ENCODE assay signal across 8 cellular contexts in genomic region chr7:112205348-112206237, GRCh38. TPM values are rescaled to one million over a fixed set of nuclear protein-coding genes. Genes with fewer than 3 reads are reported as not detected.
A peak's percentile ranks its signal among the peaks of the same experiment; 100 is the strongest.
DNase-seq lines count a peak whose midpoint lies in the region; ATAC-seq and TF ChIP-seq lines count a peak whose summit lies in the region.

No MANE protein-coding gene starts in this region.

- H3K9me3 ChIP-seq in CD4-positive, alpha-beta memory T cell (ENCODE audit: control insufficient read depth in 1 of 2, low read length in 2 of 2): no peaks in the 10 kb centered on the region
- H3K9me3 ChIP-seq in RWPE2 (ENCODE audit: severe bottlenecking): no peaks in the 10 kb centered on the region
- H3K9me3 ChIP-seq in left ventricle myocardium inferior (replicated peaks): no peaks in the 10 kb centered on the region
- H3K9me3 ChIP-seq in trophoblast cell (ENCODE audit: insufficient read depth, low read depth, low read length): no peaks in the 10 kb centered on the region

- peak overlapping the region; percentile 83 for H3K14ac ChIP-seq in trophoblast cell (ENCODE audit: low read length)

- H3K4ac ChIP-seq in trophoblast cell (ENCODE audit: low read depth, low read length): peak overlapping the region; percentile 11

- H4K12ac ChIP-seq in trophoblast cell (ENCODE audit: low read depth, low read length): peak overlapping the region; percentile 59

- CTCF ChIA-PET in CD4-positive, alpha-beta memory T cell (lab: Charles Lee; ENCODE audit: partially characterized antibody): interaction anchor here (0.9 kb wide), 2 partner anchors 27 to 28 kb away, joined by 3 read pairs; no protein-coding TSS in a partner anchor

- H3K4me1 Mint-ChIP-seq in CD4-positive, alpha-beta memory T cell: peaks cover 25 to 45% (median 30%) of the 10 kb centered on the region in 4 donors

- H3K18ac ChIP-seq in trophoblast cell (ENCODE audit: low read length): peak overlapping the region; percentile 89

- ATAC-seq in GM19351 (IDR thresholded peaks at IDR 0.05; ENCODE audit: unreplicated experiment) (peak; percentile 10), HG03442 (IDR thresholded peaks at IDR 0.05; ENCODE audit: unreplicated experiment) (peak; percentile 1), RWPE2 (ENCODE audit: low read depth) (peak; percentile 12)

- no CpG with 5 or more reads among the region's 68 CpGs for WGBS in trophoblast cell (ENCODE audit: extremely low coverage, insufficient coverage, insufficient read length)

- H4K91ac ChIP-seq in trophoblast cell (ENCODE audit: low read depth, low read length): peak overlapping the region; percentile 45

- peak; percentile 22 for TF ChIP-seq CTCF in RWPE2 (IDR thresholded peaks at IDR 0.05; ENCODE audit: poor library complexity, severe bottlenecking)
- no peak for TF ChIP-seq CTCF in left ventricle myocardium inferior (IDR thresholded peaks at IDR 0.05; ENCODE audit: borderline replicate concordance)

- peak overlapping the region; percentile 61 for H2BK120ac ChIP-seq in trophoblast cell (ENCODE audit: insufficient read depth, low read length, poor library complexity)

- peak overlapping the region; percentile 92 to 98 (median 96) for H3K4me3 Mint-ChIP-seq in CD4-positive, alpha-beta memory T cell

- no peaks in the 10 kb centered on the region for H3K36me3 ChIP-seq in CD4-positive, alpha-beta memory T cell (ENCODE audit: insufficient read depth, low read length)
- H3K36me3 ChIP-seq in RWPE2 (ENCODE audit: low read depth): no peaks in the 10 kb centered on the region
- no peaks in the 10 kb centered on the region for H3K36me3 ChIP-seq in left ventricle myocardium inferior
- no peaks in the 10 kb centered on the region for H3K36me3 ChIP-seq in trophoblast cell (ENCODE audit: control insufficient read depth in 1 of 2, insufficient read depth in 2 of 2, low read length in 2 of 2)

- no peak overlapping the region for H2BK12ac ChIP-seq in trophoblast cell (ENCODE audit: low read length)

- peaks cover 31% of the 10 kb centered on the region for H3K27me3 ChIP-seq in CD4-positive, alpha-beta memory T cell (ENCODE audit: insufficient read depth, low read length)
- H3K27me3 ChIP-seq in RWPE2 (ENCODE audit: insufficient read depth, poor library complexity, severe bottlenecking) (no peaks in the 10 kb centered on the region), left ventricle myocardium inferior (ENCODE audit: low read depth) (no peaks in the 10 kb centered on the region), trophoblast cell (ENCODE audit: insufficient read depth, low read length) (no peaks in the 10 kb centered on the region)

- H3K9me3 Mint-ChIP-seq in CD4-positive, alpha-beta memory T cell: peaks cover 0 to 1% (median 0%) of the 10 kb centered on the region in 8 donors

- peaks cover 13% of the 10 kb centered on the region for H3K79me1 ChIP-seq in trophoblast cell (ENCODE audit: low read length)

- intact Hi-C loops in CD4-positive, alpha-beta memory T cell (cut with micrococcal nuclease): loop anchor here (1.0 to 5.0 kb wide), 6 partner anchors 185 to 913 kb away; partner anchors contain the start of genes IFRD1, IMMP2L, SMIM30 and TMEM168
- intact Hi-C loops in left ventricle myocardium inferior (cut with micrococcal nuclease): no loop called here

- no peak overlapping the region for H2AK5ac ChIP-seq in trophoblast cell (ENCODE audit: low read length)

- peak overlapping the region; percentile 41 for H3K9ac ChIP-seq in trophoblast cell (ENCODE audit: low read length)

- peak overlapping the region in 1 of 2 donors; percentile 100 for H3K4me3 ChIP-seq in CD4-positive, alpha-beta memory T cell (ENCODE audit: low read length in 2 of 2)
- H3K4me3 ChIP-seq in RWPE2 (ENCODE audit: severe bottlenecking) (peak overlapping the region; percentile 77), left ventricle myocardium inferior (peak overlapping the region; percentile 89), trophoblast cell (ENCODE audit: low read depth, low read length) (peak overlapping the region; percentile 88)

- peak overlapping the region; percentile 77 for H2AFZ ChIP-seq in trophoblast cell (ENCODE audit: insufficient read depth, low read length, poor library complexity)

- H3K23ac ChIP-seq in trophoblast cell (ENCODE audit: low read length): no peak overlapping the region

- peaks cover 30% of the 10 kb centered on the region for H3K4me1 ChIP-seq in CD4-positive, alpha-beta memory T cell (ENCODE audit: insufficient read depth, low read length)
- H3K4me1 ChIP-seq in RWPE2 (ENCODE audit: insufficient read depth, poor library complexity, severe bottlenecking) (peaks cover 26% of the 10 kb centered on the region), left ventricle myocardium inferior (peaks cover 68% of the 10 kb centered on the region), trophoblast cell (ENCODE audit: control insufficient read depth in 1 of 2, insufficient read depth in 2 of 2, low read length in 2 of 2) (peaks cover 3 to 6% of the 10 kb centered on the region in 2 experiments)

- peaks cover 13% of the 10 kb centered on the region for H3K79me2 ChIP-seq in trophoblast cell (ENCODE audit: control insufficient read depth, insufficient read depth, low read length, poor library complexity)

- DNase-seq in CD4-positive, alpha-beta memory T cell: peak; percentile 24 to 64 (median 49)
- DNase-seq in RWPE2 (ENCODE audit: low spot score) (no peak), amniotic epithelial cell (ENCODE audit: low read depth) (peak; percentile 71), left ventricle myocardium inferior (peak; percentile 73), trophoblast cell (no peak), mesenteric fat pad (ENCODE audit: low spot score) (no peak)

- POLR2A ChIA-PET in CD4-positive, alpha-beta memory T cell (lab: Charles Lee; ENCODE audit: partially characterized antibody): interaction anchor here (1.0 to 3.1 kb wide), 5 partner anchors 9 to 913 kb away, joined by 3 to 39 read pairs (median 4); partner anchors contain the start of genes IFRD1 and IMMP2L

- peak overlapping the region; percentile 10 for H3K27ac ChIP-seq in CD4-positive, alpha-beta memory T cell (ENCODE audit: low read depth, low read length)
- H3K27ac ChIP-seq in RWPE2 (ENCODE audit: poor library complexity, severe bottlenecking) (peak overlapping the region; percentile 81), left ventricle myocardium inferior (replicated peaks) (peak overlapping the region; percentile 94), trophoblast cell (ENCODE audit: low read depth, low read length) (peak overlapping the region; percentile 63)

- H4K8ac ChIP-seq in trophoblast cell (ENCODE audit: low read depth, low read length): peak overlapping the region; percentile 39

- H3K4me2 ChIP-seq in trophoblast cell (ENCODE audit: low read length): peak overlapping the region; percentile 63

- peak overlapping the region; percentile 67 for H2BK5ac ChIP-seq in trophoblast cell (ENCODE audit: low read depth, low read length, poor library complexity)

- H3K27ac Mint-ChIP-seq in CD4-positive, alpha-beta memory T cell: peak overlapping the region; percentile 48 to 93 (median 70)

- H3K36me3 Mint-ChIP-seq in CD4-positive, alpha-beta memory T cell: peaks cover 0 to 11% of the 10 kb centered on the region in 2 donors

- H3K27me3 Mint-ChIP-seq in CD4-positive, alpha-beta memory T cell: peaks cover 25 to 29% of the 10 kb centered on the region in 2 donors

RNA-seq across cellular contexts. Expression of gene DOCK4, which starts 0.6 kb away (rescaled TPM):
- total RNA-seq in CD4-positive, alpha-beta memory T cell: 1 to 10 TPM; 1.2 to 1.5 TPM
- polyA plus RNA-seq in CD4-positive, alpha-beta memory T cell: under 1 TPM in 1 of 2 donors, not detected in 1; 0.47 TPM
- total RNA-seq in left ventricle myocardium inferior (15.2 TPM), mesenteric fat pad (40.9 TPM)
- 19.9 and 21.5 TPM in 2 replicates for polyA plus RNA-seq in trophoblast cell (2013)

RNA-seq across cellular contexts. Expression of gene ZNF277, which starts 0.9 kb away (rescaled TPM):
- total RNA-seq in CD4-positive, alpha-beta memory T cell: 10 to 100 TPM; 31.0 to 31.4 TPM
- 10 to 100 TPM; 19.7 to 20.7 TPM for polyA plus RNA-seq in CD4-positive, alpha-beta memory T cell
- 14.6 TPM for total RNA-seq in left ventricle myocardium inferior
- polyA plus RNA-seq in trophoblast cell (2013): 48.3 and 54.2 TPM in 2 replicates
- total RNA-seq in mesenteric fat pad: 10.6 TPM

Comparison
In these comparisons a context has a peak if more than half of its experiments do, and no peak if none do; other contexts are left out.
1. DNase-seq: peak in CD4-positive, alpha-beta memory T cell (5 of 5), amniotic epithelial cell (single experiment) and left ventricle myocardium inferior (single experiment); none in RWPE2 (single experiment), trophoblast cell (0 of 2) and mesenteric fat pad (single experiment).
2. H3K27ac ChIP-seq: peak in every context shown above with its lines; median percentile 94 in left ventricle myocardium inferior; 81 in RWPE2; 63 in trophoblast cell; 10 in CD4-positive, alpha-beta memory T cell.
3. Peak in every context shown above with its lines, with median percentiles within 50 percentile points of each other: ATAC-seq.